Comparison of ENCODE assay signal across 8 cellular contexts in genomic region chr2:73987109-73987947, GRCh38. TPM values are rescaled to one million over a fixed set of nuclear protein-coding genes. Genes with fewer than 3 reads are reported as not detected.
DNase-seq lines count a peak whose midpoint lies in the region; ATAC-seq and TF ChIP-seq lines count a peak whose summit lies in the region.

No MANE protein-coding gene starts in this region.

- peaks cover 54% of the 10 kb centered on the region for H3K4me1 Mint-ChIP-seq in memory B cell

- no peaks in the 10 kb centered on the region for H3K36me3 ChIP-seq in breast epithelium
- H3K36me3 ChIP-seq in thyroid gland: no peaks in the 10 kb centered on the region

- H3K36me3 Mint-ChIP-seq in memory B cell: peaks cover 21% of the 10 kb centered on the region

- peaks cover 5% of the 10 kb centered on the region for H3K9me3 Mint-ChIP-seq in memory B cell

- intact Hi-C loops in breast epithelium (cut with DNase I; ENCODE audit: low total_unique reads): loop anchor here (10.0 kb wide), 1 partner anchor 63 kb away; the partner anchor contains the start of gene DGUOK
- intact Hi-C loops in thyroid gland (cut with DNase I): loop anchor here (10.0 kb wide), 1 partner anchor 153 kb away; no protein-coding TSS in a partner anchor

- TF ChIP-seq POLR2A in breast epithelium (IDR thresholded peaks at IDR 0.05) (no peak), thyroid gland (IDR thresholded peaks at IDR 0.05) (no peak)

- H3K4me1 ChIP-seq in breast epithelium: peaks cover 3 to 12% of the 10 kb centered on the region in 2 donors
- H3K4me1 ChIP-seq in thyroid gland: peaks cover 32 to 55% of the 10 kb centered on the region in 2 donors

- no peak for ATAC-seq in memory B cell (ENCODE audit: low read depth)
- ATAC-seq in GM21423 (IDR thresholded peaks at IDR 0.05; ENCODE audit: unreplicated experiment): no peak
- no peak for ATAC-seq in GM19324 (IDR thresholded peaks at IDR 0.05; ENCODE audit: low FRiP score, unreplicated experiment)
- no peak for ATAC-seq in HG03196 (IDR thresholded peaks at IDR 0.05; ENCODE audit: unreplicated experiment)

- H3K27me3 ChIP-seq in breast epithelium: no peaks in the 10 kb centered on the region
- H3K27me3 ChIP-seq in thyroid gland: no peaks in the 10 kb centered on the region

- no peaks in the 10 kb centered on the region for H3K9me3 ChIP-seq in breast epithelium
- no peaks in the 10 kb centered on the region for H3K9me3 ChIP-seq in thyroid gland

- peak; percentile 40 for DNase-seq in RPMI7951 (ENCODE audit: low read depth)
- DNase-seq in breast epithelium (ENCODE audit: low spot score in 2 of 2): peak in 1 of 2 donors; percentile 61
- DNase-seq in memory B cell (ENCODE audit: low spot score in 2 of 2): no peak
- DNase-seq in thyroid gland: peak; percentile 37

- H3K4me3 ChIP-seq in GM12875 (ENCODE audit: low read depth, low read length) (peak overlapping the region; percentile 76), breast epithelium (peak overlapping the region; percentile 30 to 83 (median 54)), thyroid gland (replicated peaks in 1 of 3) (peak overlapping the region in 1 of 3 donors; percentile 23)

- peak overlapping the region; percentile 91 for H3K27ac Mint-ChIP-seq in memory B cell

- H3K27ac ChIP-seq in breast epithelium (peak overlapping the region in 1 of 2 donors; percentile 8), thyroid gland (no peak overlapping the region)

- TF ChIP-seq CTCF in GM12875 (IDR thresholded peaks at IDR 0.05; ENCODE audit: borderline replicate concordance, insufficient read depth, low read depth, low read length) (peak; percentile 8; the same call in 1 of the 2 replicates), breast epithelium (IDR thresholded peaks at IDR 0.05) (peak in 1 of 3 donors; percentile 26), thyroid gland (IDR thresholded peaks at IDR 0.05) (peak in 2 of 6 experiments; percentile 17 to 19)

- 48 to 58% methylated on average over 23 to 24 of the region's 24 CpGs for WGBS in thyroid gland, 2 donors

- no peaks in the 10 kb centered on the region for H3K27me3 Mint-ChIP-seq in memory B cell

- peak overlapping the region; percentile 86 for H3K4me3 Mint-ChIP-seq in memory B cell

RNA-seq across cellular contexts. Expression of gene TET3, which starts 2.6 kb away (rescaled TPM):
- total RNA-seq in RPMI7951 (2014; rRNA removed; shearing (Covaris generic)): 3.4 and 3.6 TPM in 2 replicates
- total RNA-seq in breast epithelium: 10 to 100 TPM in 1 of 3 donors, 1 to 10 TPM in 2; 7.9 to 13.2 (median 9.8) TPM
- total RNA-seq in thyroid gland: 10 to 100 TPM in 1 of 4 donors, 1 to 10 TPM in 3; 6.4 to 10.8 (median 7.5) TPM

Comparison
In these comparisons a context has a peak if more than half of its experiments do, and no peak if none do; other contexts are left out.
1. DNase-seq: peak in RPMI7951 (single experiment) and thyroid gland (2 of 2); none in memory B cell (0 of 2).